In genomic region chr3:126156468-126156867, GRCh38 we compare ENCODE assay signal across 1 cellular context.
TF ChIP-seq lines count a peak whose summit lies in the region.

No MANE protein-coding gene starts in this region.

TF ChIP-seq in H1, 55 proteins besides CTCF, POLR2A, EP300 and RAD21 (continued from another document):
- no peak for TF ChIP-seq JUN (IDR thresholded peaks at IDR 0.05; ENCODE audit: low read depth, low read length)
- TF ChIP-seq, protein P1, sequence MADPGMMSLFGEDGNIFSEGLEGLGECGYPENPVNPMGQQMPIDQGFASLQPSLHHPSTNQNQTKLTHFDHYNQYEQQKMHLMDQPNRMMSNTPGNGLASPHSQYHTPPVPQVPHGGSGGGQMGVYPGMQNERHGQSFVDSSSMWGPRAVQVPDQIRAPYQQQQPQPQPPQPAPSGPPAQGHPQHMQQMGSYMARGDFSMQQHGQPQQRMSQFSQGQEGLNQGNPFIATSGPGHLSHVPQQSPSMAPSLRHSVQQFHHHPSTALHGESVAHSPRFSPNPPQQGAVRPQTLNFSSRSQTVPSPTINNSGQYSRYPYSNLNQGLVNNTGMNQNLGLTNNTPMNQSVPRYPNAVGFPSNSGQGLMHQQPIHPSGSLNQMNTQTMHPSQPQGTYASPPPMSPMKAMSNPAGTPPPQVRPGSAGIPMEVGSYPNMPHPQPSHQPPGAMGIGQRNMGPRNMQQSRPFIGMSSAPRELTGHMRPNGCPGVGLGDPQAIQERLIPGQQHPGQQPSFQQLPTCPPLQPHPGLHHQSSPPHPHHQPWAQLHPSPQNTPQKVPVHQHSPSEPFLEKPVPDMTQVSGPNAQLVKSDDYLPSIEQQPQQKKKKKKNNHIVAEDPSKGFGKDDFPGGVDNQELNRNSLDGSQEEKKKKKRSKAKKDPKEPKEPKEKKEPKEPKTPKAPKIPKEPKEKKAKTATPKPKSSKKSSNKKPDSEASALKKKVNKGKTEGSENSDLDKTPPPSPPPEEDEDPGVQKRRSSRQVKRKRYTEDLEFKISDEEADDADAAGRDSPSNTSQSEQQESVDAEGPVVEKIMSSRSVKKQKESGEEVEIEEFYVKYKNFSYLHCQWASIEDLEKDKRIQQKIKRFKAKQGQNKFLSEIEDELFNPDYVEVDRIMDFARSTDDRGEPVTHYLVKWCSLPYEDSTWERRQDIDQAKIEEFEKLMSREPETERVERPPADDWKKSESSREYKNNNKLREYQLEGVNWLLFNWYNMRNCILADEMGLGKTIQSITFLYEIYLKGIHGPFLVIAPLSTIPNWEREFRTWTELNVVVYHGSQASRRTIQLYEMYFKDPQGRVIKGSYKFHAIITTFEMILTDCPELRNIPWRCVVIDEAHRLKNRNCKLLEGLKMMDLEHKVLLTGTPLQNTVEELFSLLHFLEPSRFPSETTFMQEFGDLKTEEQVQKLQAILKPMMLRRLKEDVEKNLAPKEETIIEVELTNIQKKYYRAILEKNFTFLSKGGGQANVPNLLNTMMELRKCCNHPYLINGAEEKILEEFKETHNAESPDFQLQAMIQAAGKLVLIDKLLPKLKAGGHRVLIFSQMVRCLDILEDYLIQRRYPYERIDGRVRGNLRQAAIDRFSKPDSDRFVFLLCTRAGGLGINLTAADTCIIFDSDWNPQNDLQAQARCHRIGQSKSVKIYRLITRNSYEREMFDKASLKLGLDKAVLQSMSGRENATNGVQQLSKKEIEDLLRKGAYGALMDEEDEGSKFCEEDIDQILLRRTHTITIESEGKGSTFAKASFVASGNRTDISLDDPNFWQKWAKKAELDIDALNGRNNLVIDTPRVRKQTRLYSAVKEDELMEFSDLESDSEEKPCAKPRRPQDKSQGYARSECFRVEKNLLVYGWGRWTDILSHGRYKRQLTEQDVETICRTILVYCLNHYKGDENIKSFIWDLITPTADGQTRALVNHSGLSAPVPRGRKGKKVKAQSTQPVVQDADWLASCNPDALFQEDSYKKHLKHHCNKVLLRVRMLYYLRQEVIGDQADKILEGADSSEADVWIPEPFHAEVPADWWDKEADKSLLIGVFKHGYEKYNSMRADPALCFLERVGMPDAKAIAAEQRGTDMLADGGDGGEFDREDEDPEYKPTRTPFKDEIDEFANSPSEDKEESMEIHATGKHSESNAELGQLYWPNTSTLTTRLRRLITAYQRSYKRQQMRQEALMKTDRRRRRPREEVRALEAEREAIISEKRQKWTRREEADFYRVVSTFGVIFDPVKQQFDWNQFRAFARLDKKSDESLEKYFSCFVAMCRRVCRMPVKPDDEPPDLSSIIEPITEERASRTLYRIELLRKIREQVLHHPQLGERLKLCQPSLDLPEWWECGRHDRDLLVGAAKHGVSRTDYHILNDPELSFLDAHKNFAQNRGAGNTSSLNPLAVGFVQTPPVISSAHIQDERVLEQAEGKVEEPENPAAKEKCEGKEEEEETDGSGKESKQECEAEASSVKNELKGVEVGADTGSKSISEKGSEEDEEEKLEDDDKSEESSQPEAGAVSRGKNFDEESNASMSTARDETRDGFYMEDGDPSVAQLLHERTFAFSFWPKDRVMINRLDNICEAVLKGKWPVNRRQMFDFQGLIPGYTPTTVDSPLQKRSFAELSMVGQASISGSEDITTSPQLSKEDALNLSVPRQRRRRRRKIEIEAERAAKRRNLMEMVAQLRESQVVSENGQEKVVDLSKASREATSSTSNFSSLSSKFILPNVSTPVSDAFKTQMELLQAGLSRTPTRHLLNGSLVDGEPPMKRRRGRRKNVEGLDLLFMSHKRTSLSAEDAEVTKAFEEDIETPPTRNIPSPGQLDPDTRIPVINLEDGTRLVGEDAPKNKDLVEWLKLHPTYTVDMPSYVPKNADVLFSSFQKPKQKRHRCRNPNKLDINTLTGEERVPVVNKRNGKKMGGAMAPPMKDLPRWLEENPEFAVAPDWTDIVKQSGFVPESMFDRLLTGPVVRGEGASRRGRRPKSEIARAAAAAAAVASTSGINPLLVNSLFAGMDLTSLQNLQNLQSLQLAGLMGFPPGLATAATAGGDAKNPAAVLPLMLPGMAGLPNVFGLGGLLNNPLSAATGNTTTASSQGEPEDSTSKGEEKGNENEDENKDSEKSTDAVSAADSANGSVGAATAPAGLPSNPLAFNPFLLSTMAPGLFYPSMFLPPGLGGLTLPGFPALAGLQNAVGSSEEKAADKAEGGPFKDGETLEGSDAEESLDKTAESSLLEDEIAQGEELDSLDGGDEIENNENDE (IDR thresholded peaks at IDR 0.05; ENCODE audit: insufficient replicate concordance, low read length) = no peak
